1 cellular context compared by ENCODE assay signal in genomic region chr22:43078522-43078921, GRCh38.
TF ChIP-seq lines count a peak whose summit lies in the region.

No MANE protein-coding gene starts in this region.

TF ChIP-seq in HepG2, 621 proteins besides CTCF, POLR2A, EP300 and RAD21 (continued from another document and continues in another):
- no peak for TF ChIP-seq FUBP1 (CRISPR knock-in tag; IDR thresholded peaks at IDR 0.05; ENCODE audit: borderline replicate concordance)
- TF ChIP-seq MEF2D (CRISPR knock-in tag; IDR thresholded peaks at IDR 0.05) = no peak
- TF ChIP-seq ZNF646 (CRISPR knock-in tag; IDR thresholded peaks at IDR 0.05) = no peak
- no peak for TF ChIP-seq RBFOX2 (IDR thresholded peaks at IDR 0.05; ENCODE audit: low read depth, low read length)
- TF ChIP-seq SP1 (IDR thresholded peaks at IDR 0.05) = no peak
- no peak for TF ChIP-seq SP1 (CRISPR knock-in tag; IDR thresholded peaks at IDR 0.05)
- TF ChIP-seq HNF4G (IDR thresholded peaks at IDR 0.05; ENCODE audit: borderline replicate concordance, low read depth, low read length) = peak; percentile 40; the same call in 1 of the 2 replicates
- no peak for TF ChIP-seq HNF4G (CRISPR knock-in tag; IDR thresholded peaks at IDR 0.05; ENCODE audit: borderline replicate concordance, low read depth)
- no peak for TF ChIP-seq NFIC (IDR thresholded peaks at IDR 0.05; ENCODE audit: low read length)
- TF ChIP-seq SP2 (CRISPR knock-in tag; IDR thresholded peaks at IDR 0.05) = no peak
- TF ChIP-seq MAX (IDR thresholded peaks at IDR 0.05) = peak; percentile 37; the same call in 1 of the 2 replicates
- no peak for TF ChIP-seq ZNF530 (CRISPR knock-in tag; IDR thresholded peaks at IDR 0.05; ENCODE audit: low read depth)
- TF ChIP-seq ZNF589 (CRISPR knock-in tag; conservative IDR thresholded peaks at IDR 0.05) = no peak
- no peak for TF ChIP-seq ELK4 (CRISPR knock-in tag; IDR thresholded peaks at IDR 0.05; ENCODE audit: borderline replicate concordance)
- TF ChIP-seq ZNF281 (CRISPR knock-in tag; IDR thresholded peaks at IDR 0.05; ENCODE audit: borderline replicate concordance) = no peak
- TF ChIP-seq ZNF343 (CRISPR knock-in tag; IDR thresholded peaks at IDR 0.05) = no peak
- no peak for TF ChIP-seq IRF1 (CRISPR knock-in tag; IDR thresholded peaks at IDR 0.05; ENCODE audit: low read depth)
- no peak for TF ChIP-seq ZBTB3 (CRISPR knock-in tag; IDR thresholded peaks at IDR 0.05; ENCODE audit: borderline replicate concordance, low read depth)
- no peak for TF ChIP-seq EEA1 (CRISPR knock-in tag; IDR thresholded peaks at IDR 0.05; ENCODE audit: borderline replicate concordance)
- no peak for TF ChIP-seq NFYC (CRISPR knock-in tag; IDR thresholded peaks at IDR 0.05)
- no peak for TF ChIP-seq HIC2 (CRISPR knock-in tag; IDR thresholded peaks at IDR 0.05; ENCODE audit: low read depth)
- TF ChIP-seq NKX3-1 (CRISPR knock-in tag; IDR thresholded peaks at IDR 0.05) = no peak
- no peak for TF ChIP-seq ZZZ3 (CRISPR knock-in tag; IDR thresholded peaks at IDR 0.05; ENCODE audit: borderline replicate concordance)
- TF ChIP-seq KAT7 (CRISPR knock-in tag; IDR thresholded peaks at IDR 0.05; ENCODE audit: borderline replicate concordance) = no peak
- TF ChIP-seq ZNF331 (CRISPR knock-in tag; IDR thresholded peaks at IDR 0.05) = 0 out of 2 replicates have a peak, but pooled peaks have one; percentile 28
- TF ChIP-seq CREM (IDR thresholded peaks at IDR 0.05) = no peak
- no peak for TF ChIP-seq CREM (CRISPR knock-in tag; IDR thresholded peaks at IDR 0.05)
- TF ChIP-seq MXD1 (CRISPR knock-in tag; IDR thresholded peaks at IDR 0.05) = no peak
- TF ChIP-seq ZNF850 (CRISPR knock-in tag; conservative IDR thresholded peaks at IDR 0.05) = no peak
- TF ChIP-seq ZNF468 (CRISPR knock-in tag; IDR thresholded peaks at IDR 0.05) = no peak
- no peak for TF ChIP-seq BATF2 (CRISPR knock-in tag; IDR thresholded peaks at IDR 0.05)
- TF ChIP-seq MED13 (CRISPR knock-in tag; IDR thresholded peaks at IDR 0.05) = no peak
- no peak for TF ChIP-seq CBX1 (IDR thresholded peaks at IDR 0.05; ENCODE audit: low read depth)
- peak; percentile 96 for TF ChIP-seq NR2F6 (IDR thresholded peaks at IDR 0.05)
- peak; percentile 98 for TF ChIP-seq NR2F6 (CRISPR knock-in tag; IDR thresholded peaks at IDR 0.05)
- no peak for TF ChIP-seq ZBTB2 (CRISPR knock-in tag; IDR thresholded peaks at IDR 0.05; ENCODE audit: low read depth)
- TF ChIP-seq SOX13 (IDR thresholded peaks at IDR 0.05) = 0 out of 2 replicates have a peak, but pooled peaks have one; percentile 29
- TF ChIP-seq SOX13 (CRISPR knock-in tag; conservative IDR thresholded peaks at IDR 0.05 in 1 of 2, IDR thresholded peaks at IDR 0.05 in 1 of 2) = peak in 1 of 2 experiments; percentile 70; a peak in 1 of 4 replicates
- TF ChIP-seq DNMT3B (CRISPR knock-in tag; conservative IDR thresholded peaks at IDR 0.05) = no peak
- no peak for TF ChIP-seq ZHX1 (CRISPR knock-in tag; IDR thresholded peaks at IDR 0.05; ENCODE audit: low read depth)
